In genomic region chr15:90035095-90035834, GRCh38 we compare ENCODE assay signal across 8 cellular contexts. TPM values are rescaled to one million over a fixed set of nuclear protein-coding genes. Genes with fewer than 3 reads are reported as not detected.
DNase-seq lines count a peak whose midpoint lies in the region; ATAC-seq and TF ChIP-seq lines count a peak whose summit lies in the region.

No MANE protein-coding gene starts in this region.

- peak overlapping the region; percentile 86 for H3K27ac Mint-ChIP-seq in activated naive CD8-positive, alpha-beta T cell treated with anti-CD3 and anti-CD28 coated beads, Interleukin-2, amount 50 U/mL, for 24 hours

- intact Hi-C loops in stomach (cut with DNase I; ENCODE audit: low total_unique reads), result no loop called here

- H3K27me3 ChIP-seq in stomach, result no peaks in the 10 kb centered on the region

- no peak for TF ChIP-seq EP300 in stomach (IDR thresholded peaks at IDR 0.05)

- DNase-seq in Ammon's horn (ENCODE audit: low spot score) (peak; percentile 70), KG1 (lab: John Stamatoyannopoulos, UW) (peak; percentile 76), iPS-NIHi7 (ENCODE audit: extremely low spot score) (peak; percentile 57), stomach (peak; percentile 83)
- no peak for DNase-seq in activated naive CD8-positive, alpha-beta T cell treated with anti-CD3 and anti-CD28 coated beads, Interleukin-2, amount 50 U/mL, for 24 hours
- DNase-seq in stimulated activated CD4-positive, alpha-beta T cell treated with anti-CD3 and anti-CD28 coated beads, Interleukin-15, amount 100 ng/mL, for 24 hours, result no peak

- peaks cover 5% of the 10 kb centered on the region for H3K36me3 Mint-ChIP-seq in activated naive CD8-positive, alpha-beta T cell treated with anti-CD3 and anti-CD28 coated beads, Interleukin-2, amount 50 U/mL, for 24 hours (ENCODE audit: low read depth)

- H3K4me1 Mint-ChIP-seq in activated naive CD8-positive, alpha-beta T cell treated with anti-CD3 and anti-CD28 coated beads, Interleukin-2, amount 50 U/mL, for 24 hours, result peaks cover 92% of the 10 kb centered on the region

- ATAC-seq in activated naive CD8-positive, alpha-beta T cell treated with anti-CD3 and anti-CD28 coated beads, Interleukin-2, amount 50 U/mL, for 24 hours, result no peak
- ATAC-seq in GM19467 (IDR thresholded peaks at IDR 0.05; ENCODE audit: unreplicated experiment), result no peak
- no peak for ATAC-seq in HG03196 (IDR thresholded peaks at IDR 0.05; ENCODE audit: unreplicated experiment)

- TF ChIP-seq CTCF in stomach (IDR thresholded peaks at IDR 0.05), result no peak

- no peak overlapping the region for H3K4me3 ChIP-seq in stomach

- H3K4me3 Mint-ChIP-seq in activated naive CD8-positive, alpha-beta T cell treated with anti-CD3 and anti-CD28 coated beads, Interleukin-2, amount 50 U/mL, for 24 hours, result no peak overlapping the region

- H3K36me3 ChIP-seq in stomach, result no peaks in the 10 kb centered on the region

- no peak for TF ChIP-seq POLR2A in stomach (IDR thresholded peaks at IDR 0.05)

- H3K4me1 ChIP-seq in stomach, result peaks cover 66 to 100% (median 80%) of the 10 kb centered on the region in 4 donors

- 46 to 59% (median 54%) methylated on average over 11 to 19 of the region's 19 CpGs for WGBS in stomach, 5 donors

- H3K9me3 ChIP-seq in stomach, result no peaks in the 10 kb centered on the region

- no peaks in the 10 kb centered on the region for H3K9me3 Mint-ChIP-seq in activated naive CD8-positive, alpha-beta T cell treated with anti-CD3 and anti-CD28 coated beads, Interleukin-2, amount 50 U/mL, for 24 hours

- H3K27me3 Mint-ChIP-seq in activated naive CD8-positive, alpha-beta T cell treated with anti-CD3 and anti-CD28 coated beads, Interleukin-2, amount 50 U/mL, for 24 hours, result peaks cover 1% of the 10 kb centered on the region

- H3K27ac ChIP-seq in stomach, result peak overlapping the region; percentile 78 to 94 (median 88)

RNA-seq across cellular contexts. Expression of gene ZNF710, which starts 34.1 kb away (rescaled TPM):
- total RNA-seq in stomach, result 10 to 100 TPM in 4 of 5 donors, 1 to 10 TPM in 1; 7.9 to 35.3 (median 15.2) TPM
- 10 to 100 TPM; 15.6 to 21.1 (median 16.6) TPM for polyA plus RNA-seq in stomach

Comparison
In these comparisons a context has a peak if more than half of its experiments do, and no peak if none do; other contexts are left out.
1. DNase-seq: peak in Ammon's horn (single experiment), KG1 (single experiment), iPS-NIHi7 (single experiment) and stomach (single experiment); none in activated naive CD8-positive, alpha-beta T cell treated with anti-CD3 and anti-CD28 coated beads, Interleukin-2, amount 50 U/mL, for 24 hours (single experiment) and stimulated activated CD4-positive, alpha-beta T cell treated with anti-CD3 and anti-CD28 coated beads, Interleukin-15, amount 100 ng/mL, for 24 hours (single experiment).